In genomic region chr7:102319671-102320070, GRCh38 we compare ENCODE assay signal across 21 cellular contexts. TPM values are rescaled to one million over a fixed set of nuclear protein-coding genes. Genes with fewer than 3 reads are reported as not detected.
DNase-seq lines count a peak whose midpoint lies in the region; TF ChIP-seq lines count a peak whose summit lies in the region.
"Had no signal": no experiment of that assay in that cellular context is flagged by ENCODE, and none has a peak within 500 bp of the region (broad histone marks: within the 10 kb centered on the region; RNA-seq: fewer than 3 reads in every experiment).

No MANE protein-coding gene starts in this region.

- H4K12ac ChIP-seq in trophoblast cell (ENCODE audit: low read depth, low read length) = no peak overlapping the region

- TF ChIP-seq POLR2A in adrenal gland (IDR thresholded peaks at IDR 0.05) = no peak

- H3K23ac ChIP-seq in trophoblast cell (ENCODE audit: low read length) = no peak overlapping the region

- H4K91ac ChIP-seq in trophoblast cell (ENCODE audit: low read depth, low read length) = peak overlapping the region; percentile 60

- peaks cover 6% of the 10 kb centered on the region for H3K4me1 ChIP-seq in OCI-LY7 (ENCODE audit: insufficient read depth, low read length, poor library complexity, severe bottlenecking)
- H3K4me1 ChIP-seq in trophoblast cell (ENCODE audit: control insufficient read depth in 1 of 2, insufficient read depth in 2 of 2, low read length in 2 of 2) = peaks cover 28 to 30% of the 10 kb centered on the region in 2 experiments
- peaks cover 0 to 5% of the 10 kb centered on the region in 2 donors for H3K4me1 ChIP-seq in adrenal gland (replicated peaks in 1 of 2)
- H3K4me1 ChIP-seq: A549 had no signal

- no peak overlapping the region for H2BK5ac ChIP-seq in trophoblast cell (ENCODE audit: low read depth, low read length, poor library complexity)

- peak overlapping the region; percentile 18 for H2BK120ac ChIP-seq in trophoblast cell (ENCODE audit: insufficient read depth, low read length, poor library complexity)

- H4K8ac ChIP-seq in trophoblast cell (ENCODE audit: low read depth, low read length) = no peak overlapping the region

- peaks cover 12% of the 10 kb centered on the region for H3K79me1 ChIP-seq in trophoblast cell (ENCODE audit: low read length)

- no TSS peak for BruUV-seq in OCI-LY7 (replicated peaks; lab: Mats Ljungman, UMichigan)

- DNase-seq in AG20443 (ENCODE audit: low spot score) (peak; percentile 14), GM10266 (ENCODE audit: extremely low spot score) (peak; percentile 18), OCI-LY7 (ENCODE audit: low spot score) (no peak), trophoblast cell (peak; percentile 86 to 95), adrenal gland (no peak), SIG-M5 treated with dmso at 0.1 percent for 504 hours (lab: John Stamatoyannopoulos, UW; ENCODE audit: unreplicated experiment) (no peak), NCI-H524 (lab: John Stamatoyannopoulos, UW) (no peak)
- DNase-seq: COR-L47, DMS153, HFFc6, NCI-H1048, NCI-H146, NCI-H2081, NCI-H82 had no signal

- H3K14ac ChIP-seq in trophoblast cell (ENCODE audit: low read length) = no peak overlapping the region

- no CpG with 5 or more reads among the region's 3 CpGs for WGBS in trophoblast cell (ENCODE audit: extremely low coverage, insufficient coverage, insufficient read length)
- 81 to 98% (median 95%) methylated on average over 3 of the region's 3 CpGs; no CpG with 5 or more reads in 1 of the 4 donors for WGBS in adrenal gland, 4 donors

- H2BK12ac ChIP-seq in trophoblast cell (ENCODE audit: low read length) = no peak overlapping the region

- no peak overlapping the region for H3K9ac ChIP-seq in trophoblast cell (ENCODE audit: low read length)
- H3K9ac ChIP-seq: KMS-11, SK-N-SH had no signal

- CTCF ChIA-PET in OCI-LY7 (lab: Charles Lee; ENCODE audit: unreplicated experiment) = interaction anchor here (0.6 kb wide), 1 partner anchor 144 kb away, joined by 5 read pairs; no protein-coding TSS in a partner anchor

- H3K4me2 ChIP-seq in OCI-LY7 (ENCODE audit: low read length) (no peak overlapping the region), trophoblast cell (ENCODE audit: low read length) (no peak overlapping the region)
- H3K4me2 ChIP-seq: A549, KMS-11, SK-N-SH had no signal

- H3K9me3 ChIP-seq in OCI-LY7 (ENCODE audit: low read length) (no peaks in the 10 kb centered on the region), trophoblast cell (ENCODE audit: insufficient read depth, low read depth, low read length) (peaks cover 6% of the 10 kb centered on the region), adrenal gland (replicated peaks in 1 of 3) (no peaks in the 10 kb centered on the region)
- H3K9me3 ChIP-seq: A549, SK-N-SH had no signal

- H3K9me2 ChIP-seq in OCI-LY7 (ENCODE audit: insufficient read depth, low read length) = no peaks in the 10 kb centered on the region
- H3K9me2 ChIP-seq: SK-N-SH had no signal

- H3K4me3 ChIP-seq in OCI-LY7 (ENCODE audit: low read depth, low read length, poor library complexity, severe bottlenecking) = no peak overlapping the region
- no peak overlapping the region for H3K4me3 ChIP-seq in trophoblast cell (ENCODE audit: low read depth, low read length)
- no peak overlapping the region for H3K4me3 ChIP-seq in adrenal gland
- H3K4me3 ChIP-seq: A549 had no signal

- H2AFZ ChIP-seq in OCI-LY7 (ENCODE audit: low read length) = no peak overlapping the region
- no peak overlapping the region for H2AFZ ChIP-seq in trophoblast cell (ENCODE audit: insufficient read depth, low read length, poor library complexity)

- POLR2A ChIA-PET in OCI-LY7 (lab: Charles Lee) = interaction anchor here (0.5 kb wide), 1 partner anchor 10 kb away, joined by 3 read pairs; no protein-coding TSS in a partner anchor

- H3K36me3 ChIP-seq in OCI-LY7 (ENCODE audit: insufficient read depth, low read length) (peaks cover 94% of the 10 kb centered on the region), trophoblast cell (ENCODE audit: control insufficient read depth in 1 of 2, insufficient read depth in 2 of 2, low read length in 2 of 2) (peaks cover 13 to 22% of the 10 kb centered on the region in 2 experiments), adrenal gland (replicated peaks in 1 of 2) (no peaks in the 10 kb centered on the region)

- no peaks in the 10 kb centered on the region for H3K79me2 ChIP-seq in OCI-LY7 (ENCODE audit: insufficient read depth, low read depth, low read length)
- H3K79me2 ChIP-seq in trophoblast cell (ENCODE audit: control insufficient read depth, insufficient read depth, low read length, poor library complexity) = no peaks in the 10 kb centered on the region

- H3K27ac ChIP-seq in OCI-LY7 (ENCODE audit: low read depth, low read length, poor library complexity, severe bottlenecking) (peak overlapping the region; percentile 4), trophoblast cell (ENCODE audit: low read depth, low read length) (peak overlapping the region; percentile 48), adrenal gland (no peak overlapping the region)
- H3K27ac ChIP-seq: A549, KMS-11 had no signal

- TF ChIP-seq CTCF in GM10266 (IDR thresholded peaks at IDR 0.05; ENCODE audit: control insufficient read depth, insufficient read depth, low read depth, missing control alignments) (no peak), OCI-LY7 (conservative IDR thresholded peaks at IDR 0.05; ENCODE audit: low read length) (no peak), adrenal gland (IDR thresholded peaks at IDR 0.05) (no peak)

- H3K27me3 ChIP-seq in trophoblast cell (ENCODE audit: insufficient read depth, low read length) (no peaks in the 10 kb centered on the region), adrenal gland (no peaks in the 10 kb centered on the region)

- H2AK5ac ChIP-seq in trophoblast cell (ENCODE audit: low read length) = no peak overlapping the region

- intact Hi-C loops in OCI-LY7 (cut with micrococcal nuclease; ENCODE audit: unreplicated experiment) = loop anchor here (5.0 kb wide), 2 partner anchors 32 to 68 kb away; partner anchors contain the start of gene SH2B2
- intact Hi-C loops in adrenal gland (cut with DNase I) = no loop called here

- no peak overlapping the region for H3K4ac ChIP-seq in trophoblast cell (ENCODE audit: low read depth, low read length)

- H3K18ac ChIP-seq in trophoblast cell (ENCODE audit: low read length) = no peak overlapping the region

- H4K20me1 ChIP-seq in OCI-LY7 (ENCODE audit: insufficient read depth, low read length) = no peaks in the 10 kb centered on the region

RNA-seq across cellular contexts. Expression of gene SH2B2, which starts 33.0 kb away (rescaled TPM):
- total RNA-seq in OCI-LY7 (2014; rRNA removed; shearing (Covaris generic)) = 27.3 and 42.0 TPM in 2 replicates
- total RNA-seq in OCI-LY7 (2022) (109 and 131 TPM in 2 replicates), adrenal gland (10 to 100 TPM in 1 of 8 donors, 1 to 10 TPM in 7; 3.8 to 22.8 (median 5.5) TPM)
- polyA plus RNA-seq in trophoblast cell (2013) = 64.0 and 68.7 TPM in 2 replicates
- polyA plus RNA-seq in adrenal gland = 1 to 10 TPM in 2 of 3 donors, under 1 TPM in 1; 0.90 to 8.4 (median 4.7) TPM

RNA-seq across cellular contexts. Expression of gene SPDYE6, which starts 36.6 kb away (rescaled TPM):
- total RNA-seq in OCI-LY7 (2014; rRNA removed; shearing (Covaris generic)) = not detected in 2 replicates
- total RNA-seq in OCI-LY7 (2022) = not detected in 2 replicates
- polyA plus RNA-seq in trophoblast cell (2013) = not detected in 2 replicates
- total RNA-seq in adrenal gland = not detected
- polyA plus RNA-seq in adrenal gland = not detected
- total RNA-seq: H1, HFFc6, M059J, NCI-H460, Right ventricle myocardium inferior had no signal
- polyA plus RNA-seq: A549, H1, SK-N-SH had no signal

Comparison
In these comparisons a context has a peak if more than half of its experiments do, and no peak if none do; other contexts are left out.
1. DNase-seq: peak in AG20443 (single experiment), GM10266 (single experiment) and trophoblast cell (2 of 2); none in OCI-LY7 (single experiment), adrenal gland (0 of 7), SIG-M5 treated with dmso at 0.1 percent for 504 hours (single experiment) and NCI-H524 (0 of 2).
2. H3K27ac ChIP-seq: peak in OCI-LY7 (single experiment) and trophoblast cell (single experiment); none in adrenal gland (0 of 5).